14 cellular contexts compared by ENCODE assay signal in genomic region chr4:19850909-19851308, GRCh38.
A peak's percentile ranks its signal among the peaks of the same experiment; 100 is the strongest.
DNase-seq lines count a peak whose midpoint lies in the region; ATAC-seq and TF ChIP-seq lines count a peak whose summit lies in the region.
"Had no signal": no experiment of that assay in that cellular context is flagged by ENCODE, and none has a peak within 500 bp of the region (broad histone marks: within the 10 kb centered on the region; RNA-seq: fewer than 3 reads in every experiment).

No MANE protein-coding gene starts in this region.

- H3K4me3 ChIP-seq in HUES48 (ENCODE audit: low read depth, low read length), result no peak overlapping the region
- no peak overlapping the region for H3K4me3 ChIP-seq in brain microvascular endothelial cell (ENCODE audit: low read depth, low read length)
- no peak overlapping the region for H3K4me3 ChIP-seq in sigmoid colon
- H3K4me3 ChIP-seq: BLaER1 treated with 17β-estradiol and CSF1 and Interleukin-3, amounts not matched to agents 10 nM and 100 nM; pancreas had no signal

- H3K9ac ChIP-seq in HUES48 (ENCODE audit: low read depth, low read length), result no peak overlapping the region
- H3K9ac ChIP-seq: BLaER1 treated with 17β-estradiol and CSF1 and Interleukin-3, amounts not matched to agents 10 nM and 100 nM had no signal

- in situ Hi-C loops in brain microvascular endothelial cell (cut with HindIII; ENCODE audit: low pct_ligation_motif_present, low sequenced_read_pairs), result no loop called here

- ATAC-seq in GM19463 (IDR thresholded peaks at IDR 0.05; ENCODE audit: unreplicated experiment), result no peak
- no peak for ATAC-seq in GM19395 (IDR thresholded peaks at IDR 0.05; ENCODE audit: unreplicated experiment)
- ATAC-seq: HepG2, pancreas had no signal

- intact Hi-C loops in sigmoid colon (cut with DNase I), result no loop called here

- WGBS in sigmoid colon, 2 donors, result 90 to 92% methylated on average over 5 of the region's 5 CpGs

- TF ChIP-seq CTCF in brain microvascular endothelial cell (IDR thresholded peaks at IDR 0.05; ENCODE audit: low read depth, low read length, missing control alignments) (peak; percentile 71), sigmoid colon (IDR thresholded peaks at IDR 0.05) (no peak), GM20000 (IDR thresholded peaks at IDR 0.05; ENCODE audit: extremely low read depth, missing control alignments) (no peak)

- no peak for TF ChIP-seq POLR2A in sigmoid colon (IDR thresholded peaks at IDR 0.05)

- H3K36me3 ChIP-seq in HUES48 (ENCODE audit: control insufficient read depth, insufficient read depth, low read length), result no peaks in the 10 kb centered on the region
- no peaks in the 10 kb centered on the region for H3K36me3 ChIP-seq in brain microvascular endothelial cell (replicated peaks)
- H3K36me3 ChIP-seq in sigmoid colon, result no peaks in the 10 kb centered on the region
- H3K36me3 ChIP-seq: BLaER1 treated with 17β-estradiol and CSF1 and Interleukin-3, amounts not matched to agents 10 nM and 100 nM; pancreas had no signal

- no peaks in the 10 kb centered on the region for H3K27me3 ChIP-seq in HUES48 (ENCODE audit: control insufficient read depth, insufficient read depth, low read length)
- no peaks in the 10 kb centered on the region for H3K27me3 ChIP-seq in brain microvascular endothelial cell (replicated peaks)
- no peaks in the 10 kb centered on the region for H3K27me3 ChIP-seq in sigmoid colon
- H3K27me3 ChIP-seq: BLaER1 treated with 17β-estradiol and CSF1 and Interleukin-3, amounts not matched to agents 10 nM and 100 nM; pancreas had no signal

- no peak for TF ChIP-seq EP300 in sigmoid colon (IDR thresholded peaks at IDR 0.05)

- H3K27ac ChIP-seq in HUES48 (ENCODE audit: low read depth, low read length) (peak overlapping the region; percentile 2), brain microvascular endothelial cell (peak overlapping the region; percentile 70), sigmoid colon (no peak overlapping the region)
- H3K27ac ChIP-seq: BLaER1 treated with 17β-estradiol and CSF1 and Interleukin-3, amounts not matched to agents 10 nM and 100 nM; pancreas had no signal

- no peaks in the 10 kb centered on the region for H3K4me1 ChIP-seq in HUES48 (ENCODE audit: control insufficient read depth, insufficient read depth, low read length)
- H3K4me1 ChIP-seq in sigmoid colon, result no peaks in the 10 kb centered on the region
- H3K4me1 ChIP-seq: pancreas had no signal

- no peaks in the 10 kb centered on the region for H3K9me3 ChIP-seq in HUES48 (ENCODE audit: control insufficient read depth, insufficient read depth, low read length)
- H3K9me3 ChIP-seq in sigmoid colon, result peaks cover 0 to 10% (median 0%) of the 10 kb centered on the region in 4 donors

- peak; percentile 25 for DNase-seq in AG08395 (ENCODE audit: low spot score)
- peak; percentile 97 for DNase-seq in brain microvascular endothelial cell
- DNase-seq in iPS-NIHi7 (ENCODE audit: extremely low spot score), result peak; percentile 10
- no peak for DNase-seq in sigmoid colon
- DNase-seq in GM20000 (ENCODE audit: low spot score), result no peak
- DNase-seq: activated CD8-positive, alpha-beta memory T cell treated with anti-CD3 and anti-CD28 coated beads, Interleukin-2, amount 50 U/mL, for 48 hours; amygdala; OCI-M1; pancreas had no signal

Comparison
In these comparisons a context has a peak if more than half of its experiments do, and no peak if none do; other contexts are left out.
1. DNase-seq: peak in AG08395 (single experiment), brain microvascular endothelial cell (single experiment) and iPS-NIHi7 (single experiment); none in sigmoid colon (single experiment) and GM20000 (single experiment).
2. H3K27ac ChIP-seq: peak in HUES48 (single experiment) and brain microvascular endothelial cell (single experiment); none in sigmoid colon (0 of 4).